Comparison of ENCODE assay signal across 23 cellular contexts in genomic region chr9:77678136-77678535, GRCh38. TPM values are rescaled to one million over a fixed set of nuclear protein-coding genes. Genes with fewer than 3 reads are reported as not detected.
DNase-seq lines count a peak whose midpoint lies in the region; ATAC-seq, FAIRE-seq and TF ChIP-seq lines count a peak whose summit lies in the region.
"Had no signal": no experiment of that assay in that cellular context is flagged by ENCODE, and none has a peak within 500 bp of the region (broad histone marks: within the 10 kb centered on the region; RNA-seq: fewer than 3 reads in every experiment).

No MANE protein-coding gene starts in this region.

- no peak overlapping the region for H3K4me3 ChIP-seq in esophagus muscularis mucosa
- H3K4me3 ChIP-seq in kidney (ENCODE audit: low read length in 2 of 2): no peak overlapping the region
- no peak overlapping the region for H3K4me3 ChIP-seq in uterus
- H3K4me3 ChIP-seq: BLaER1 treated with 17β-estradiol and CSF1 and Interleukin-3, amounts not matched to agents 10 nM and 100 nM; SJCRH30 had no signal

- H3K27ac Mint-ChIP-seq in nephron progenitor cell: peak overlapping the region; percentile 42
- no peak overlapping the region for H3K27ac Mint-ChIP-seq in natural killer cell
- H3K27ac Mint-ChIP-seq: CD4-positive, alpha-beta memory T cell had no signal

- H3K27me3 Mint-ChIP-seq in nephron progenitor cell (ENCODE audit: low read depth, poor library complexity): peaks cover 8% of the 10 kb centered on the region
- H3K27me3 Mint-ChIP-seq in natural killer cell (ENCODE audit: low read depth in 2 of 2): peaks cover 0 to 2% of the 10 kb centered on the region in 2 donors

- intact Hi-C loops in esophagus muscularis mucosa (cut with DNase I): no loop called here
- intact Hi-C loops in kidney (cut with DNase I): no loop called here
- intact Hi-C loops in uterus (cut with DNase I; ENCODE audit: low total_unique reads): no loop called here
- intact Hi-C loops in natural killer cell (cut with micrococcal nuclease): no loop called here

- peak; percentile 90 for DNase-seq in esophagus muscularis mucosa (ENCODE audit: extremely low spot score)
- peak; percentile 69 for DNase-seq in kidney
- DNase-seq in nephron progenitor cell: no peak
- DNase-seq in uterus: peak; percentile 76 to 77
- no peak for DNase-seq in foreskin melanocyte
- DNase-seq in natural killer cell: no peak
- no peak for DNase-seq in GM19239 (ENCODE audit: insufficient read length, low spot score)
- DNase-seq in NCI-H2227 (lab: John Stamatoyannopoulos, UW; ENCODE audit: unreplicated experiment): no peak
- DNase-seq: ACHN; Caco-2; CD4-positive, alpha-beta memory T cell; IMR-90; NCI-H1105 treated with DMSO at 0.1 percent for 48 hours; NCI-H2029 treated with DMSO at 0.1 percent for 48 hours; NCI-H2171; NCI-H446; NCI-H526; SJCRH30 had no signal

- H3K4me1 ChIP-seq in esophagus muscularis mucosa: peaks cover 0 to 33% (median 15%) of the 10 kb centered on the region in 4 donors
- no peaks in the 10 kb centered on the region for H3K4me1 ChIP-seq in kidney (ENCODE audit: control insufficient read depth in 1 of 2, insufficient read depth in 1 of 2, low read depth in 1 of 2, low read length in 2 of 2)
- peaks cover 0 to 4% of the 10 kb centered on the region in 2 donors for H3K4me1 ChIP-seq in uterus
- H3K4me1 ChIP-seq: BLaER1 treated with 17β-estradiol and CSF1 and Interleukin-3, amounts not matched to agents 10 nM and 100 nM; Caco-2; SJCRH30 had no signal

- H3K27me3 ChIP-seq in esophagus muscularis mucosa (no peaks in the 10 kb centered on the region), uterus (no peaks in the 10 kb centered on the region)
- H3K27me3 ChIP-seq: BLaER1 treated with 17β-estradiol and CSF1 and Interleukin-3, amounts not matched to agents 10 nM and 100 nM; SJCRH30 had no signal

- H3K36me3 ChIP-seq in esophagus muscularis mucosa (no peaks in the 10 kb centered on the region), kidney (ENCODE audit: control insufficient read depth in 1 of 2, insufficient read depth in 2 of 2, low read length in 2 of 2) (no peaks in the 10 kb centered on the region), uterus (no peaks in the 10 kb centered on the region)
- H3K36me3 ChIP-seq: BLaER1 treated with 17β-estradiol and CSF1 and Interleukin-3, amounts not matched to agents 10 nM and 100 nM; SJCRH30 had no signal

- H3K9me3 ChIP-seq in esophagus muscularis mucosa (no peaks in the 10 kb centered on the region), kidney (ENCODE audit: control insufficient read depth in 1 of 2, low read length in 2 of 2) (no peaks in the 10 kb centered on the region), uterus (no peaks in the 10 kb centered on the region)
- H3K9me3 ChIP-seq: Caco-2, SJCRH30 had no signal

- H3K9me3 Mint-ChIP-seq in nephron progenitor cell (peaks cover 4% of the 10 kb centered on the region), natural killer cell (no peaks in the 10 kb centered on the region)

- no peak for FAIRE-seq in kidney (lab: Jason Lieb, UNC)
- FAIRE-seq in GM19239 (lab: Jason Lieb, UNC): no peak
- FAIRE-seq: GM12891, RCC 7860 had no signal

- TF ChIP-seq POLR2A in esophagus muscularis mucosa (IDR thresholded peaks at IDR 0.05; ENCODE audit: low read depth): no peak
- TF ChIP-seq POLR2A in uterus (IDR thresholded peaks at IDR 0.05): no peak

- no peak overlapping the region for H3K9ac ChIP-seq in kidney (ENCODE audit: low read length in 2 of 2)
- H3K9ac ChIP-seq: BLaER1 treated with 17β-estradiol and CSF1 and Interleukin-3, amounts not matched to agents 10 nM and 100 nM; KMS-11 had no signal

- 74% methylated on average over 6 of the region's 7 CpGs for WGBS in esophagus muscularis mucosa

- ATAC-seq in natural killer cell: no peak

- H3K4me1 Mint-ChIP-seq in nephron progenitor cell (peaks cover 8% of the 10 kb centered on the region), natural killer cell (no peaks in the 10 kb centered on the region)
- H3K4me1 Mint-ChIP-seq: CD4-positive, alpha-beta memory T cell had no signal

- H3K4me3 Mint-ChIP-seq in nephron progenitor cell: no peak overlapping the region
- no peak overlapping the region for H3K4me3 Mint-ChIP-seq in natural killer cell
- H3K4me3 Mint-ChIP-seq: CD4-positive, alpha-beta memory T cell had no signal

- TF ChIP-seq CTCF in esophagus muscularis mucosa (IDR thresholded peaks at IDR 0.05): no peak
- no peak for TF ChIP-seq CTCF in kidney (IDR thresholded peaks at IDR 0.05; ENCODE audit: borderline replicate concordance, extremely low read depth, insufficient read depth)
- no peak for TF ChIP-seq CTCF in nephron progenitor cell (IDR thresholded peaks at IDR 0.05)
- no peak for TF ChIP-seq CTCF in uterus (IDR thresholded peaks at IDR 0.05)
- no peak for TF ChIP-seq CTCF in natural killer cell (IDR thresholded peaks at IDR 0.05)

- no peak for TF ChIP-seq EP300 in esophagus muscularis mucosa (IDR thresholded peaks at IDR 0.05)

- peak overlapping the region in 1 of 4 donors; percentile 36 for H3K27ac ChIP-seq in esophagus muscularis mucosa (replicated peaks in 1 of 4)
- peak overlapping the region in 1 of 2 donors; percentile 37 for H3K27ac ChIP-seq in kidney (ENCODE audit: low read depth in 2 of 2, low read length in 2 of 2)
- peak overlapping the region; percentile 54 to 65 for H3K27ac ChIP-seq in uterus
- H3K27ac ChIP-seq: BLaER1 treated with 17β-estradiol and CSF1 and Interleukin-3, amounts not matched to agents 10 nM and 100 nM; KMS-11; SJCRH30 had no signal

- H3K36me3 Mint-ChIP-seq in nephron progenitor cell (ENCODE audit: low read depth) (no peaks in the 10 kb centered on the region), natural killer cell (no peaks in the 10 kb centered on the region)
- H3K36me3 Mint-ChIP-seq: CD4-positive, alpha-beta memory T cell had no signal

RNA-seq across cellular contexts. Expression of gene GNA14, which starts 30.0 kb away (rescaled TPM):
- total RNA-seq in esophagus muscularis mucosa (1 to 10 TPM; 4.7 to 9.4 (median 7.4) TPM), kidney (10.4 TPM), uterus (10 to 100 TPM; 11.3 to 23.6 (median 16.2) TPM), natural killer cell (1 to 10 TPM in 1 of 3 donors, not detected in 2; 1.8 TPM)
- polyA plus RNA-seq in kidney (ENCODE audit: insufficient read depth, low read depth, low replicate concordance): 6.5 TPM
- total RNA-seq: Caco-2; CD4-positive, alpha-beta memory T cell; G401; SJCRH30 had no signal
- polyA plus RNA-seq: CD4-positive, alpha-beta memory T cell had no signal

Comparison
In these comparisons a context has a peak if more than half of its experiments do, and no peak if none do; other contexts are left out.
1. DNase-seq: peak in esophagus muscularis mucosa (single experiment), kidney (single experiment) and uterus (2 of 2); none in nephron progenitor cell (single experiment), foreskin melanocyte (single experiment), natural killer cell (single experiment), GM19239 (single experiment) and NCI-H2227 (single experiment).